23 cellular contexts compared by ENCODE assay signal in genomic region chr5:175470756-175471155, GRCh38. TPM values are rescaled to one million over a fixed set of nuclear protein-coding genes. Genes with fewer than 3 reads are reported as not detected.
DNase-seq lines count a peak whose midpoint lies in the region; ATAC-seq and TF ChIP-seq lines count a peak whose summit lies in the region.
"Had no signal": no experiment of that assay in that cellular context is flagged by ENCODE, and none has a peak within 500 bp of the region (broad histone marks: within the 10 kb centered on the region; RNA-seq: fewer than 3 reads in every experiment).

No MANE protein-coding gene starts in this region.

- BruUV-seq in IMR-90 (replicated peaks; lab: Mats Ljungman, UMichigan): no TSS peak
- BruUV-seq in mammary epithelial cell (replicated peaks; lab: Mats Ljungman, UMichigan): no TSS peak
- no TSS peak for BruUV-seq in Calu3 (replicated peaks; lab: Mats Ljungman, UMichigan)

- H3K9me3 ChIP-seq in IMR-90 (ENCODE audit: control insufficient read depth, insufficient read depth, low read length): no peaks in the 10 kb centered on the region
- H3K9me3 ChIP-seq in mammary epithelial cell (replicated peaks; ENCODE audit: insufficient read depth, low read length): no peaks in the 10 kb centered on the region
- H3K9me3 ChIP-seq: A549, BE2C, Peyer's patch had no signal

- H3K9me3 Mint-ChIP-seq in Calu3 (ENCODE audit: low read depth, unreplicated experiment): no peaks in the 10 kb centered on the region

- no peak overlapping the region for H3K4me2 ChIP-seq in IMR-90 (ENCODE audit: low read depth, low read length)
- H3K4me2 ChIP-seq in mammary epithelial cell (ENCODE audit: insufficient read depth, low read depth, low read length): no peak overlapping the region
- H3K4me2 ChIP-seq: A549, KMS-11 had no signal

- TF ChIP-seq CTCF in IMR-90 (conservative IDR thresholded peaks at IDR 0.05; ENCODE audit: low read depth, low read length) (no peak), mammary epithelial cell (conservative IDR thresholded peaks at IDR 0.05 in 1 of 2, IDR thresholded peaks at IDR 0.05 in 1 of 2; ENCODE audit: extremely low read depth in 1 of 2, insufficient read depth in 1 of 2, low read depth in 1 of 2, low read length in 2 of 2) (no peak), Calu3 (IDR thresholded peaks at IDR 0.05; ENCODE audit: unreplicated experiment) (no peak)

- H3K4ac ChIP-seq in IMR-90 (ENCODE audit: low read depth, low read length): no peak overlapping the region

- DNase-seq in Ammon's horn (ENCODE audit: low spot score): peak; percentile 49
- peak; percentile 22 for DNase-seq in IMR-90
- DNase-seq in mammary epithelial cell: peak; percentile 16
- DNase-seq in medulla oblongata (ENCODE audit: extremely low spot score): peak; percentile 72
- no peak for DNase-seq in H7
- no peak for DNase-seq in NOMO-1 treated with DMSO at 0.1 percent for 48 hours (lab: John Stamatoyannopoulos, UW; ENCODE audit: unreplicated experiment)
- no peak for DNase-seq in DMS 273 (lab: John Stamatoyannopoulos, UW; ENCODE audit: unreplicated experiment)
- DNase-seq in Calu3: no peak
- DNase-seq: BE2C, COR-L47, DND-41, GM23248, HCEC 1CT, NCI-H187 treated with DMSO at 0.1 percent for 48 hours, NCI-H69, Peyer's patch had no signal

- H3K27me3 ChIP-seq in IMR-90 (ENCODE audit: control insufficient read depth, insufficient read depth, low read length) (peaks cover 8% of the 10 kb centered on the region), mammary epithelial cell (ENCODE audit: insufficient read depth, low read length) (no peaks in the 10 kb centered on the region), H7 (ENCODE audit: control insufficient read depth, insufficient read depth, low read length) (no peaks in the 10 kb centered on the region; the same call in 1 of the 2 replicates)
- H3K27me3 ChIP-seq: Peyer's patch had no signal

- H3K79me2 ChIP-seq in mammary epithelial cell (ENCODE audit: insufficient read depth, low read length): no peaks in the 10 kb centered on the region

- no peak overlapping the region for H2AK5ac ChIP-seq in IMR-90 (ENCODE audit: low read depth, low read length)

- H3K36me3 ChIP-seq in IMR-90 (ENCODE audit: control insufficient read depth, insufficient read depth, low read length) (no peaks in the 10 kb centered on the region), mammary epithelial cell (ENCODE audit: insufficient read depth, low read length) (no peaks in the 10 kb centered on the region), H7 (replicated peaks; ENCODE audit: control insufficient read depth, insufficient read depth, low read length) (no peaks in the 10 kb centered on the region)
- H3K36me3 ChIP-seq: BE2C, Peyer's patch had no signal

- H3K79me1 ChIP-seq in IMR-90 (ENCODE audit: low read depth in 1 of 2, low read length in 2 of 2): no peaks in the 10 kb centered on the region

- POLR2A ChIA-PET in IMR-90 (lab: Charles Lee; ENCODE audit: unreplicated experiment): no interaction called here

- no peak overlapping the region for H3K9ac ChIP-seq in IMR-90 (ENCODE audit: low read depth, low read length)
- H3K9ac ChIP-seq in mammary epithelial cell (ENCODE audit: insufficient read depth, low read length): no peak overlapping the region
- H3K9ac ChIP-seq: GM23248, KMS-11 had no signal

- TF ChIP-seq RAD21 in IMR-90 (IDR thresholded peaks at IDR 0.05; ENCODE audit: low read length): no peak

- H2BK15ac ChIP-seq in IMR-90 (ENCODE audit: low read depth, low read length): no peak overlapping the region

- no peaks in the 10 kb centered on the region for H3K36me3 Mint-ChIP-seq in Calu3 (ENCODE audit: insufficient read depth, unreplicated experiment)

- no CpG with 5 or more reads among the region's 5 CpGs for WGBS in IMR-90 (ENCODE audit: extremely low coverage in 2 of 2, insufficient read length in 1 of 2), 2 experiments
- 2% methylated on average over 5 of the region's 5 CpGs for WGBS in mammary epithelial cell (ENCODE audit: low coverage, missing lambda C conversion rate)

- intact Hi-C loops in IMR-90 (cut with micrococcal nuclease): no loop called here
- intact Hi-C loops in mammary epithelial cell (cut with micrococcal nuclease): no loop called here
- intact Hi-C loops in Calu3 (cut with micrococcal nuclease; ENCODE audit: unreplicated experiment): no loop called here

- H3K9me1 ChIP-seq in IMR-90 (ENCODE audit: insufficient read depth, low read length): no peaks in the 10 kb centered on the region

- no peak overlapping the region for H3K18ac ChIP-seq in IMR-90 (ENCODE audit: low read depth, low read length)

- H2BK20ac ChIP-seq in IMR-90 (ENCODE audit: low read depth, low read length): no peak overlapping the region

- H3K14ac ChIP-seq in IMR-90 (replicated peaks; ENCODE audit: low read depth, low read length): no peak overlapping the region

- peak; percentile 52; the same call in 1 of the 2 replicates for ATAC-seq in IMR-90 (ENCODE audit: low read depth)
- ATAC-seq: A549 had no signal

- H3K4me3 ChIP-seq in IMR-90 (ENCODE audit: insufficient read depth, low read depth, low read length) (no peak overlapping the region), mammary epithelial cell (replicated peaks in 1 of 3; ENCODE audit: insufficient read depth in 1 of 3, low read depth in 2 of 3, low read length in 3 of 3) (no peak overlapping the region), H7 (ENCODE audit: insufficient read depth, low read depth, low read length) (no peak overlapping the region)
- H3K4me3 ChIP-seq: A549, GM23248, Peyer's patch had no signal

- H2BK120ac ChIP-seq in IMR-90 (ENCODE audit: low read depth, low read length): no peak overlapping the region

- no peaks in the 10 kb centered on the region for H3K4me1 Mint-ChIP-seq in Calu3 (ENCODE audit: low read depth, unreplicated experiment)

- no peak overlapping the region for H4K8ac ChIP-seq in IMR-90 (ENCODE audit: low read depth in 2 of 2, low read length in 2 of 2)

- no peak overlapping the region for H3K27ac Mint-ChIP-seq in Calu3 (ENCODE audit: unreplicated experiment)

- no peak overlapping the region for H3K4me3 Mint-ChIP-seq in Calu3 (ENCODE audit: low read depth, unreplicated experiment)

- CTCF ChIA-PET in IMR-90 (lab: Yijun Ruan, JAX) (no interaction called here), mammary epithelial cell (lab: Charles Lee; ENCODE audit: low non-redundant PET) (no interaction called here), Calu3 (lab: Charles Lee) (no interaction called here)

- H2AFZ ChIP-seq in IMR-90 (replicated peaks; ENCODE audit: low read length, poor library complexity) (no peak overlapping the region), mammary epithelial cell (ENCODE audit: low read depth, low read length) (no peak overlapping the region)
- H2AFZ ChIP-seq: GM23248 had no signal

- H3K56ac ChIP-seq in IMR-90 (ENCODE audit: extremely low read depth, insufficient read depth, low read length): no peak overlapping the region

- TF ChIP-seq POLR2A in IMR-90 (IDR thresholded peaks at IDR 0.05; ENCODE audit: low read depth, low read length): no peak

- H3K23ac ChIP-seq in IMR-90 (ENCODE audit: low read depth, low read length): no peak overlapping the region

- peaks cover 2% of the 10 kb centered on the region; the same call in 1 of the 2 replicates for H3K4me1 ChIP-seq in IMR-90 (ENCODE audit: control insufficient read depth, insufficient read depth, low read length)
- peaks cover 12% of the 10 kb centered on the region for H3K4me1 ChIP-seq in mammary epithelial cell (ENCODE audit: insufficient read depth, low read length)
- H3K4me1 ChIP-seq: BE2C, Peyer's patch had no signal

- peaks cover 94% of the 10 kb centered on the region for H3K27me3 Mint-ChIP-seq in Calu3 (ENCODE audit: unreplicated experiment)

- in situ Hi-C loops in IMR-90 (cut with MboI; ENCODE audit: low sequenced_read_pairs): no loop called here
- in situ Hi-C loops in mammary epithelial cell (cut with MboI; ENCODE audit: low sequenced_read_pairs in 2 of 2): no loop called here

- H4K20me1 ChIP-seq in IMR-90 (ENCODE audit: insufficient read depth, low read length) (no peaks in the 10 kb centered on the region), mammary epithelial cell (ENCODE audit: insufficient read depth, low read length) (no peaks in the 10 kb centered on the region)

- dilution Hi-C loops in IMR-90 (cut with HindIII; ENCODE audit: low sequenced_read_pairs, unreplicated experiment) (no loop called here), mammary epithelial cell (cut with HindIII; ENCODE audit: low sequenced_read_pairs) (no loop called here)

- H3K27ac ChIP-seq in IMR-90 (ENCODE audit: insufficient read depth, low read length) (no peak overlapping the region), mammary epithelial cell (ENCODE audit: insufficient read depth, low read depth, low read length) (no peak overlapping the region)
- H3K27ac ChIP-seq: A549, GM23248, HL-60, KMS-11, Peyer's patch had no signal

- no peak overlapping the region for H4K91ac ChIP-seq in IMR-90 (ENCODE audit: insufficient read depth, low read depth, low read length)

- H4K5ac ChIP-seq in IMR-90 (ENCODE audit: low read depth, low read length): no peak overlapping the region

- H2AK9ac ChIP-seq in IMR-90 (replicated peaks; ENCODE audit: low read depth, low read length, poor library complexity): no peak overlapping the region

- H2BK5ac ChIP-seq in IMR-90 (ENCODE audit: low read depth, low read length, poor library complexity, severe bottlenecking): no peak overlapping the region

TF ChIP-seq in IMR-90, 13 proteins besides CTCF, POLR2A, EP300 and RAD21 (continues in another document):
- no peak for TF ChIP-seq MXI1 (IDR thresholded peaks at IDR 0.05; ENCODE audit: borderline replicate concordance, low read depth, low read length)
- TF ChIP-seq RFX5 (IDR thresholded peaks at IDR 0.05; ENCODE audit: low read depth, low read length): no peak
- no peak for TF ChIP-seq RCOR1 (IDR thresholded peaks at IDR 0.05; ENCODE audit: insufficient replicate concordance, low read length)

RNA-seq across cellular contexts. Expression of gene SFXN1, which starts 7.6 kb away (rescaled TPM):
- total RNA-seq in IMR-90 (2012; rRNA removed): 342 and 410 TPM in 2 replicates
- polyA plus RNA-seq in IMR-90 (2012; rRNA removed): 105 and 131 TPM in 2 replicates
- polyA plus RNA-seq in IMR-90 (2012; cell fraction: cytosol; rRNA removed): 50.0 and 69.0 TPM in 2 replicates
- 45.0 and 91.6 TPM in 2 replicates for polyA plus RNA-seq in IMR-90 (2012; cell fraction: nucleus; rRNA removed; ENCODE audit: low replicate concordance)
- total RNA-seq in mammary epithelial cell: 10 to 100 TPM; 75.8 to 79.4 TPM
- 155 TPM for polyA plus RNA-seq in mammary epithelial cell
- polyA minus RNA-seq in mammary epithelial cell: 260 TPM
- 104 and 115 TPM in 2 replicates for total RNA-seq in H7 (2014; rRNA removed; shearing (Covaris generic))
- total RNA-seq in Calu3 (2022): 105 and 106 TPM in 2 replicates

RNA-seq across cellular contexts. Expression of gene DRD1, which starts 26.8 kb away (rescaled TPM):
- 0.18 and 0.28 TPM in 2 replicates for total RNA-seq in IMR-90 (2012; rRNA removed)
- 0.16 and 0.19 TPM in 2 replicates for polyA plus RNA-seq in IMR-90 (2012; rRNA removed)
- polyA plus RNA-seq in IMR-90 (2012; cell fraction: cytosol; rRNA removed): 0.04 and 0.12 TPM in 2 replicates
- 0.17 and 0.20 TPM in 2 replicates for polyA plus RNA-seq in IMR-90 (2012; cell fraction: nucleus; rRNA removed; ENCODE audit: low replicate concordance)
- not detected for total RNA-seq in mammary epithelial cell
- not detected for polyA plus RNA-seq in mammary epithelial cell
- not detected for polyA minus RNA-seq in mammary epithelial cell
- 0.10 TPM in 1 of 2 replicates, not detected in the other for total RNA-seq in H7 (2014; rRNA removed; shearing (Covaris generic))
- total RNA-seq in Calu3 (2022): not detected in 2 replicates
- total RNA-seq: G401, GM23248, HT-29, NCI-H460, OCI-LY7 had no signal
- polyA plus RNA-seq: GM23248 had no signal

Comparison
In these comparisons a context has a peak if more than half of its experiments do, and no peak if none do; other contexts are left out.
1. DNase-seq: peak in Ammon's horn (single experiment), IMR-90 (single experiment), mammary epithelial cell (single experiment) and medulla oblongata (single experiment); none in H7 (single experiment), NOMO-1 treated with DMSO at 0.1 percent for 48 hours (single experiment), DMS 273 (single experiment) and Calu3 (single experiment).